8 cellular contexts compared by ENCODE assay signal in genomic region chr19:55640577-55641375, GRCh38. TPM values are rescaled to one million over a fixed set of nuclear protein-coding genes. Genes with fewer than 3 reads are reported as not detected.
DNase-seq lines count a peak whose midpoint lies in the region; TF ChIP-seq lines count a peak whose summit lies in the region.

Gene ZNF580 (plus strand): TSS chr19:55641002. CDS start chr19:55642509, 1,507 bp downstream.

- H3K36me3 ChIP-seq in HUES48 (ENCODE audit: control insufficient read depth, insufficient read depth, low read length), result peaks cover 14% of the 10 kb centered on the region
- H3K36me3 ChIP-seq in SK-N-SH (replicated peaks in 1 of 2; ENCODE audit: control insufficient read depth in 1 of 2, insufficient read depth in 2 of 2, low read length in 1 of 2), result peaks cover 10 to 13% of the 10 kb centered on the region in 2 experiments
- no peaks in the 10 kb centered on the region for H3K36me3 ChIP-seq in cardiac muscle cell

- peak within 1 kb of the TSS; percentile 76 for H3K4me3 ChIP-seq in HUES48 (ENCODE audit: low read depth, low read length)
- peak within 1 kb of the TSS; percentile 53 to 81 for H3K4me3 ChIP-seq in SK-N-SH (ENCODE audit: low read depth in 2 of 2, low read length in 1 of 2)
- H3K4me3 ChIP-seq in cardiac muscle cell, result peak within 1 kb of the TSS; percentile 95

- H3K27me3 Mint-ChIP-seq in osteocyte (ENCODE audit: unreplicated experiment), result no peaks in the 10 kb centered on the region

- peaks cover 95% of the 10 kb centered on the region for H3K79me2 ChIP-seq in SK-N-SH (ENCODE audit: insufficient read depth)

- no peak for TF ChIP-seq RAD21 in SK-N-SH (IDR thresholded peaks at IDR 0.05; ENCODE audit: low read length)

- TF ChIP-seq EP300 in SK-N-SH (IDR thresholded peaks at IDR 0.05; ENCODE audit: borderline replicate concordance in 1 of 2, low read depth in 1 of 2, low read length in 1 of 2), result peak in 1 of 2 experiments; percentile 28; a peak in 1 of 4 replicates

- CTCF ChIA-PET in SK-N-SH (lab: Yijun Ruan, JAX), result interaction anchor here (1.0 to 5.0 kb wide), 7 partner anchors 8 to 54 kb away, joined by 3 to 28 read pairs (median 8); no protein-coding TSS in a partner anchor

- peak within 1 kb of the TSS; percentile 79 for H3K9ac ChIP-seq in HUES48 (ENCODE audit: low read depth, low read length)
- H3K9ac ChIP-seq in SK-N-SH, result peak within 1 kb of the TSS; percentile 86

- no peaks in the 10 kb centered on the region for H3K9me3 ChIP-seq in HUES48 (ENCODE audit: control insufficient read depth, insufficient read depth, low read length)
- H3K9me3 ChIP-seq in SK-N-SH, result no peaks in the 10 kb centered on the region
- H3K9me3 ChIP-seq in cardiac muscle cell (ENCODE audit: low read depth), result no peaks in the 10 kb centered on the region

- peak within 1 kb of the TSS; percentile 94 for H3K27ac Mint-ChIP-seq in osteocyte (ENCODE audit: unreplicated experiment)

- peak; percentile 73 to 84 (median 77) for DNase-seq in NCI-H1417 (lab: John Stamatoyannopoulos, UW)
- no peak for DNase-seq in NCI-H1417 treated with DMSO at 0.1 percent for 48 hours (lab: John Stamatoyannopoulos, UW)
- DNase-seq in SK-N-SH, result peak; percentile 90
- peak; percentile 85 for DNase-seq in amniotic epithelial cell (ENCODE audit: low read depth)
- DNase-seq in cardiac muscle cell (ENCODE audit: low read depth in 1 of 2, low spot score in 1 of 2), result peak; percentile 73 to 93
- peak; percentile 92 for DNase-seq in osteocyte (ENCODE audit: extremely low spot score, unreplicated experiment)
- no peak for DNase-seq in GF-D8 (lab: John Stamatoyannopoulos, UW)

- H3K27ac ChIP-seq in HUES48 (ENCODE audit: low read depth, low read length), result peak within 1 kb of the TSS; percentile 90
- H3K27ac ChIP-seq in SK-N-SH (ENCODE audit: low read depth in 2 of 2, low read length in 1 of 2), result peak within 1 kb of the TSS; percentile 85 to 88
- H3K27ac ChIP-seq in cardiac muscle cell, result peak within 1 kb of the TSS; percentile 91

- H2AFZ ChIP-seq in SK-N-SH (ENCODE audit: low read depth), result peak within 1 kb of the TSS; percentile 49; the same call in 1 of the 2 replicates

- H3K4me1 Mint-ChIP-seq in osteocyte (ENCODE audit: unreplicated experiment), result peaks cover 67% of the 10 kb centered on the region

- no peaks in the 10 kb centered on the region for H4K20me1 ChIP-seq in SK-N-SH (ENCODE audit: insufficient read depth)

- H3F3A ChIP-seq in SK-N-SH (replicated peaks; ENCODE audit: insufficient read depth), result peaks cover 29% of the 10 kb centered on the region

- peak within 1 kb of the TSS; percentile 91 for H3K4me3 Mint-ChIP-seq in osteocyte (ENCODE audit: unreplicated experiment)

- H3K4me2 ChIP-seq in SK-N-SH, result peak within 1 kb of the TSS; percentile 95

- no peaks in the 10 kb centered on the region for H3K9me3 Mint-ChIP-seq in osteocyte (ENCODE audit: unreplicated experiment)

- H3K4me1 ChIP-seq in HUES48 (ENCODE audit: control insufficient read depth, insufficient read depth, low read length) (peaks cover 11% of the 10 kb centered on the region), SK-N-SH (ENCODE audit: control insufficient read depth in 1 of 2, insufficient read depth in 2 of 2, low read depth in 1 of 2, low read length in 1 of 2) (peaks cover 15 to 47% of the 10 kb centered on the region in 2 experiments; a peak in 1 of 4 replicates), cardiac muscle cell (ENCODE audit: low read depth) (peaks cover 19% of the 10 kb centered on the region)

- no peak for TF ChIP-seq CTCF in SK-N-SH (IDR thresholded peaks at IDR 0.05)
- no peak for TF ChIP-seq CTCF in cardiac muscle cell (IDR thresholded peaks at IDR 0.05; ENCODE audit: low read depth, low read length)
- no peak for TF ChIP-seq CTCF in osteocyte (IDR thresholded peaks at IDR 0.05)

- no peaks in the 10 kb centered on the region for H3K27me3 ChIP-seq in HUES48 (ENCODE audit: control insufficient read depth, insufficient read depth, low read length)
- H3K27me3 ChIP-seq in SK-N-SH (ENCODE audit: insufficient read depth), result no peaks in the 10 kb centered on the region
- no peaks in the 10 kb centered on the region for H3K27me3 ChIP-seq in cardiac muscle cell

- no peaks in the 10 kb centered on the region for H3K9me2 ChIP-seq in SK-N-SH

- H3K36me3 Mint-ChIP-seq in osteocyte (ENCODE audit: unreplicated experiment), result peaks cover 8% of the 10 kb centered on the region

- 5% methylated on average over 26 of the region's 84 CpGs for WGBS in SK-N-SH (ENCODE audit: low lambda C conversion rate)

- POLR2A ChIA-PET in SK-N-SH (lab: Yijun Ruan, JAX), result interaction anchor here (0.9 to 1.0 kb wide), 2 partner anchors 41 to 153 kb away, joined by 4 read pairs; partner anchors contain the start of gene ZNF524

TF ChIP-seq in SK-N-SH, 30 proteins besides CTCF, POLR2A, EP300 and RAD21:
- TF ChIP-seq RXRA (IDR thresholded peaks at IDR 0.05; ENCODE audit: borderline replicate concordance, low read depth), result no peak
- no peak for TF ChIP-seq EZH2phosphoT487 (IDR thresholded peaks at IDR 0.05; ENCODE audit: borderline replicate concordance, low read depth)
- TF ChIP-seq MAX (IDR thresholded peaks at IDR 0.05; ENCODE audit: low read depth), result 0 out of 2 replicates have a peak, but pooled peaks have one; percentile 47
- TF ChIP-seq ELF1 (IDR thresholded peaks at IDR 0.05), result 0 out of 2 replicates have a peak, but pooled peaks have one; percentile 12
- TF ChIP-seq TAF1 (IDR thresholded peaks at IDR 0.05; ENCODE audit: borderline replicate concordance, low read depth, low read length), result peak; percentile 51; the same call in 1 of the 2 replicates
- TF ChIP-seq GABPA (IDR thresholded peaks at IDR 0.05; ENCODE audit: low read depth), result peak; percentile 62
- TF ChIP-seq PBX3 (IDR thresholded peaks at IDR 0.05), result peak; percentile 14
- TF ChIP-seq YY1 (IDR thresholded peaks at IDR 0.05; ENCODE audit: low read depth), result peak; percentile 51; the same call in 1 of the 2 replicates
- TF ChIP-seq REST (IDR thresholded peaks at IDR 0.05; ENCODE audit: low read depth, low read length), result 0 out of 2 replicates have a peak, but pooled peaks have one; percentile 7
- 0 out of 2 replicates have a peak, but pooled peaks have one; percentile 14 for TF ChIP-seq RFX5 (IDR thresholded peaks at IDR 0.05; ENCODE audit: low read length)
- no peak for TF ChIP-seq USF1 (IDR thresholded peaks at IDR 0.05; ENCODE audit: borderline replicate concordance, low read depth)
- TF ChIP-seq CHD2 (IDR thresholded peaks at IDR 0.05; ENCODE audit: low read length, partially characterized antibody), result peak; percentile 35
- peak; percentile 72; the same call in 1 of the 2 replicates for TF ChIP-seq SIN3A (IDR thresholded peaks at IDR 0.05; ENCODE audit: borderline replicate concordance, low read depth, low read length)
- TF ChIP-seq RCOR1 (IDR thresholded peaks at IDR 0.05; ENCODE audit: low read length), result no peak
TF ChIP-seq in SK-N-SH: peak in this region for 10.

RNA-seq across cellular contexts. Expression of gene ZNF580, which starts in this region (rescaled TPM):
- polyA plus RNA-seq in SK-N-SH (2012; rRNA removed), result 14.0 and 21.9 TPM in 2 replicates
- polyA plus RNA-seq in SK-N-SH (2012; cell fraction: cytosol; rRNA removed), result 16.3 and 18.1 TPM in 2 replicates
- polyA plus RNA-seq in SK-N-SH (2012; cell fraction: nucleus; rRNA removed), result 76.2 and 102 TPM in 2 replicates
- total RNA-seq in cardiac muscle cell, result 78.4 and 84.9 TPM in 2 replicates
- polyA plus RNA-seq in cardiac muscle cell, result 104 and 124 TPM in 2 replicates
- 62.3 and 79.8 TPM in 2 replicates for total RNA-seq in osteocyte

Comparison
In these comparisons a context has a peak if more than half of its experiments do, and no peak if none do; other contexts are left out.
1. DNase-seq: peak in NCI-H1417 (3 of 3), SK-N-SH (single experiment), amniotic epithelial cell (single experiment), cardiac muscle cell (2 of 2) and osteocyte (single experiment); none in NCI-H1417 treated with DMSO at 0.1 percent for 48 hours (single experiment) and GF-D8 (single experiment).
2. Peak in every context shown above with its lines, with median percentiles within 50 percentile points of each other: H3K27ac ChIP-seq and H3K4me3 ChIP-seq.